ENCODE assay signal across 1 cellular context in genomic region chr18:55314031-55314430, GRCh38.
TF ChIP-seq lines count a peak whose summit lies in the region.

No MANE protein-coding gene starts in this region.

TF ChIP-seq in H1, 55 proteins besides CTCF, POLR2A, EP300 and RAD21 (continued from another document):
- no peak for TF ChIP-seq SIRT6 (IDR thresholded peaks at IDR 0.05; ENCODE audit: low read length)
- TF ChIP-seq ZNF274 (IDR thresholded peaks at IDR 0.05; ENCODE audit: borderline replicate concordance, extremely low read depth, low read length), result no peak
- no peak for TF ChIP-seq JUN (IDR thresholded peaks at IDR 0.05; ENCODE audit: low read depth, low read length)
- no peak for TF ChIP-seq YY1 (IDR thresholded peaks at IDR 0.05; ENCODE audit: low read depth, low read length)
- no peak for TF ChIP-seq SAP30 (IDR thresholded peaks at IDR 0.05; ENCODE audit: insufficient read depth, insufficient replicate concordance, low read length)
- TF ChIP-seq GTF2F1 (IDR thresholded peaks at IDR 0.05; ENCODE audit: borderline replicate concordance, low read depth, low read length), result no peak
- no peak for TF ChIP-seq CTBP2 (IDR thresholded peaks at IDR 0.05; ENCODE audit: borderline replicate concordance, insufficient read depth, insufficient read length, low read length)
- TF ChIP-seq CHD1 (IDR thresholded peaks at IDR 0.05; ENCODE audit: low read depth, low read length), result no peak
- no peak for TF ChIP-seq TEAD4 (IDR thresholded peaks at IDR 0.05; ENCODE audit: low read depth, low read length)
- TF ChIP-seq, protein P1, sequence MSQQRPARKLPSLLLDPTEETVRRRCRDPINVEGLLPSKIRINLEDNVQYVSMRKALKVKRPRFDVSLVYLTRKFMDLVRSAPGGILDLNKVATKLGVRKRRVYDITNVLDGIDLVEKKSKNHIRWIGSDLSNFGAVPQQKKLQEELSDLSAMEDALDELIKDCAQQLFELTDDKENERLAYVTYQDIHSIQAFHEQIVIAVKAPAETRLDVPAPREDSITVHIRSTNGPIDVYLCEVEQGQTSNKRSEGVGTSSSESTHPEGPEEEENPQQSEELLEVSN (IDR thresholded peaks at IDR 0.05), result no peak
- no peak for TF ChIP-seq NRF1 (IDR thresholded peaks at IDR 0.05; ENCODE audit: low read depth, low read length)
- no peak for TF ChIP-seq TCF12 (IDR thresholded peaks at IDR 0.05; ENCODE audit: low read depth, low read length)
- no peak for TF ChIP-seq RFX5 (IDR thresholded peaks at IDR 0.05; ENCODE audit: borderline replicate concordance, low read depth, low read length)
